8 cellular contexts compared by ENCODE assay signal in the genomic region with DNA sequence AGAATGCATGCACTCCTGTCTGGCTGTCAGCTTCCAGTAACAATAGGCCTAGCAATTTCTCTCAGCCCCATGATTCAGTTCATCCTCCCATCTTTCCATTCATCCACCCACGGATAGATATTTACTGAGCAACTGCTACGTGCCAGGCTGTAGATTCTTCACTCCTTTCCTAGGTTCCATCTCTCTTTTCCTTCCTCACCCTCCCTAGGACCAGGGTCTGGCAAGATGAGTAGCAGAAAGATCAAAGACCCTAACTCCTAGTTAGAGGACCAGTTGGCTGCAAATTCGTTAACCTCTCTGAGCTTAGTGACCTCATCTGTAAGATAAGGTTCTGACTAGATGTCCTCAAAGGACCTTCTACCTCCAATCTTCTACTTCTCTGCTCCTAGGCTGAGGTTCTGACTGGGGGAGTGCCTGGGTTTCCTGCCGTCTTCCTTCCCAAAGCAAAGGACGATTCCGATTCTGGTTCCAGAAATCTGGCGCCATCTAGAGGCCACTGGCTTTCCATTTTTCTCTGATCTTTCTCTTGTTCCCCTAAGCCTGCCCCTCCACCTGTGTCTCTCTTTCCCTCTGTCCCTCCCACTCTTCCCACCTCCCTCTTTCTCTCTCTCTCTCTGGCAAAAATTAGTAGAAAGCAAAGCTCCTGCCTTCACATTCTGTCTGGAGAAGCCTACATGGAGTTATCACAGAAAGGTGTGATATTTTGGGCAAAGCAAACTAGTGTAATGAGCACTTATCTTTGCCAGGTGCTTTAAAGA. TPM values are rescaled to one million over a fixed set of nuclear protein-coding genes. Genes with fewer than 3 reads are reported as not detected.
A peak's percentile ranks its signal among the peaks of the same experiment; 100 is the strongest.
DNase-seq lines count a peak whose midpoint lies in the region; ATAC-seq and TF ChIP-seq lines count a peak whose summit lies in the region.

No MANE protein-coding gene starts in this region.

- H3K4me3 ChIP-seq in NT2/D1 (ENCODE audit: insufficient read length, low read depth) (no peak overlapping the region), epithelial cell of proximal tubule (ENCODE audit: low read depth, low read length) (no peak overlapping the region)
- no peak overlapping the region for H3K4me3 ChIP-seq in naive thymus-derived CD4-positive, alpha-beta T cell (ENCODE audit: low read length)

- no peaks in the 10 kb centered on the region for H3K9me3 Mint-ChIP-seq in CD4-positive, alpha-beta T cell
- no peaks in the 10 kb centered on the region for H3K9me3 Mint-ChIP-seq in naive thymus-derived CD4-positive, alpha-beta T cell
- H3K9me3 Mint-ChIP-seq in stimulated activated effector memory CD8-positive, alpha-beta T cell treated with anti-CD3 and anti-CD28 coated beads, Interleukin-12 subunit alpha, Interleukin-12 subunit beta, amount 100 ng/mL, for 72 hours: no peaks in the 10 kb centered on the region

- no peaks in the 10 kb centered on the region for H3K36me3 ChIP-seq in NT2/D1 (ENCODE audit: insufficient read depth, insufficient read length, low read length)
- no peaks in the 10 kb centered on the region for H3K36me3 ChIP-seq in naive thymus-derived CD4-positive, alpha-beta T cell (ENCODE audit: control insufficient read depth in 2 of 3, insufficient read depth in 3 of 3, low read length in 3 of 3)

- no peaks in the 10 kb centered on the region for H3K4me1 Mint-ChIP-seq in CD4-positive, alpha-beta T cell (ENCODE audit: low read depth)
- peaks cover 0 to 10% (median 0%) of the 10 kb centered on the region in 7 donors for H3K4me1 Mint-ChIP-seq in naive thymus-derived CD4-positive, alpha-beta T cell
- peaks cover 10% of the 10 kb centered on the region for H3K4me1 Mint-ChIP-seq in stimulated activated effector memory CD8-positive, alpha-beta T cell treated with anti-CD3 and anti-CD28 coated beads, Interleukin-12 subunit alpha, Interleukin-12 subunit beta, amount 100 ng/mL, for 72 hours

- peak; percentile 34 to 64 (median 54) for DNase-seq in CD4-positive, alpha-beta T cell
- DNase-seq in HPDE6-E6E7 (ENCODE audit: extremely low spot score): peak; percentile 35
- peak; percentile 62 for DNase-seq in NT2/D1 (ENCODE audit: low read depth, low spot score)
- DNase-seq in activated CD8-positive, alpha-beta memory T cell treated with anti-CD3 and anti-CD28 coated beads, Interleukin-2, amount 50 U/mL, for 4 hours: peak; percentile 72
- DNase-seq in epithelial cell of proximal tubule (ENCODE audit: low read depth): peak; percentile 31
- DNase-seq in naive thymus-derived CD4-positive, alpha-beta T cell: peak; percentile 20 to 70 (median 54)
- DNase-seq in stimulated activated effector memory CD8-positive, alpha-beta T cell treated with anti-CD3 and anti-CD28 coated beads, Interleukin-12 subunit alpha, Interleukin-12 subunit beta, amount 100 ng/mL, for 72 hours (ENCODE audit: low spot score in 2 of 2): peak; percentile 56 to 78

- H3K36me3 Mint-ChIP-seq in CD4-positive, alpha-beta T cell (ENCODE audit: low read depth): no peaks in the 10 kb centered on the region
- no peaks in the 10 kb centered on the region for H3K36me3 Mint-ChIP-seq in naive thymus-derived CD4-positive, alpha-beta T cell
- no peaks in the 10 kb centered on the region for H3K36me3 Mint-ChIP-seq in stimulated activated effector memory CD8-positive, alpha-beta T cell treated with anti-CD3 and anti-CD28 coated beads, Interleukin-12 subunit alpha, Interleukin-12 subunit beta, amount 100 ng/mL, for 72 hours

- no peak overlapping the region for H3K9ac ChIP-seq in NT2/D1 (ENCODE audit: insufficient read length, low read depth)

- TF ChIP-seq CTCF in CD4-positive, alpha-beta T cell (IDR thresholded peaks at IDR 0.05): peak; percentile 79
- peak; percentile 81 for TF ChIP-seq CTCF in epithelial cell of proximal tubule (conservative IDR thresholded peaks at IDR 0.05; ENCODE audit: low read depth, low read length)

- intact Hi-C loops in CD4-positive, alpha-beta T cell (cut with DNase I, micrococcal nuclease): loop anchor here (1.0 to 5.0 kb wide), 4 partner anchors 118 to 298 kb away; no protein-coding TSS in a partner anchor
- intact Hi-C loops in naive thymus-derived CD4-positive, alpha-beta T cell (cut with micrococcal nuclease): loop anchor here (1.0 to 2.0 kb wide), 7 partner anchors 121 to 538 kb away; no protein-coding TSS in a partner anchor

- ATAC-seq in CD4-positive, alpha-beta T cell (ENCODE audit: poor library complexity): peak; percentile 54
- peak; percentile 58 for ATAC-seq in naive thymus-derived CD4-positive, alpha-beta T cell
- peak; percentile 60 for ATAC-seq in stimulated activated effector memory CD8-positive, alpha-beta T cell treated with anti-CD3 and anti-CD28 coated beads, Interleukin-12 subunit alpha, Interleukin-12 subunit beta, amount 100 ng/mL, for 72 hours
- ATAC-seq in GM19452 (IDR thresholded peaks at IDR 0.05; ENCODE audit: unreplicated experiment): no peak

- no peaks in the 10 kb centered on the region for H3K27me3 Mint-ChIP-seq in CD4-positive, alpha-beta T cell
- peaks cover 0 to 2% (median 0%) of the 10 kb centered on the region in 5 donors for H3K27me3 Mint-ChIP-seq in naive thymus-derived CD4-positive, alpha-beta T cell

- H3K27ac Mint-ChIP-seq in CD4-positive, alpha-beta T cell: no peak overlapping the region
- peak overlapping the region in 1 of 9 donors; percentile 28 for H3K27ac Mint-ChIP-seq in naive thymus-derived CD4-positive, alpha-beta T cell
- peak overlapping the region; percentile 50 for H3K27ac Mint-ChIP-seq in stimulated activated effector memory CD8-positive, alpha-beta T cell treated with anti-CD3 and anti-CD28 coated beads, Interleukin-12 subunit alpha, Interleukin-12 subunit beta, amount 100 ng/mL, for 72 hours

- no peak overlapping the region for H3K4me3 Mint-ChIP-seq in CD4-positive, alpha-beta T cell
- peak overlapping the region in 1 of 10 donors; percentile 38 for H3K4me3 Mint-ChIP-seq in naive thymus-derived CD4-positive, alpha-beta T cell
- no peak overlapping the region for H3K4me3 Mint-ChIP-seq in stimulated activated effector memory CD8-positive, alpha-beta T cell treated with anti-CD3 and anti-CD28 coated beads, Interleukin-12 subunit alpha, Interleukin-12 subunit beta, amount 100 ng/mL, for 72 hours

- peaks cover 17% of the 10 kb centered on the region for H3K4me1 ChIP-seq in NT2/D1 (ENCODE audit: insufficient read depth, insufficient read length)
- H3K4me1 ChIP-seq in naive thymus-derived CD4-positive, alpha-beta T cell (ENCODE audit: control insufficient read depth in 2 of 2, insufficient read depth in 2 of 2, low read length in 2 of 2): no peaks in the 10 kb centered on the region

- no peak overlapping the region for H3K27ac ChIP-seq in CD4-positive, alpha-beta T cell (ENCODE audit: low read depth, low read length)
- H3K27ac ChIP-seq in naive thymus-derived CD4-positive, alpha-beta T cell (ENCODE audit: low read depth, low read length): no peak overlapping the region

- POLR2A ChIA-PET in CD4-positive, alpha-beta T cell (lab: Charles Lee): no interaction called here
- POLR2A ChIA-PET in naive thymus-derived CD4-positive, alpha-beta T cell (lab: Charles Lee): no interaction called here

- CTCF ChIA-PET in CD4-positive, alpha-beta T cell (lab: Charles Lee): interaction anchor here (0.8 to 1.7 kb wide), 5 partner anchors 19 to 298 kb away, joined by 3 to 10 read pairs (median 5); a partner anchor contains a TSS
- CTCF ChIA-PET in naive thymus-derived CD4-positive, alpha-beta T cell (lab: Charles Lee): interaction anchor here (0.7 to 3.6 kb wide), 10 partner anchors 41 to 482 kb away, joined by 3 to 23 read pairs (median 4); no protein-coding TSS in a partner anchor

- no peaks in the 10 kb centered on the region for H3K27me3 ChIP-seq in CD4-positive, alpha-beta T cell (ENCODE audit: control insufficient read depth, insufficient read depth, low read length)
- no peaks in the 10 kb centered on the region for H3K27me3 ChIP-seq in NT2/D1 (ENCODE audit: insufficient read depth, insufficient read length)
- no peaks in the 10 kb centered on the region for H3K27me3 ChIP-seq in naive thymus-derived CD4-positive, alpha-beta T cell (ENCODE audit: control insufficient read depth in 2 of 2, insufficient read depth in 2 of 2, low read length in 2 of 2)

- no peaks in the 10 kb centered on the region for H3K9me3 ChIP-seq in CD4-positive, alpha-beta T cell (ENCODE audit: control insufficient read depth, low read length)
- H3K9me3 ChIP-seq in NT2/D1 (ENCODE audit: insufficient read depth, low read length): no peaks in the 10 kb centered on the region
- H3K9me3 ChIP-seq in naive thymus-derived CD4-positive, alpha-beta T cell (ENCODE audit: control insufficient read depth in 2 of 3, low read length in 3 of 3): no peaks in the 10 kb centered on the region

RNA-seq across cellular contexts. Expression of a gene that starts 26.2 kb away (rescaled TPM):
- not detected for total RNA-seq in CD4-positive, alpha-beta T cell
- total RNA-seq in epithelial cell of proximal tubule: not detected in 2 replicates
- total RNA-seq in naive thymus-derived CD4-positive, alpha-beta T cell: not detected
- not detected for polyA plus RNA-seq in naive thymus-derived CD4-positive, alpha-beta T cell

RNA-seq across cellular contexts. Expression of a gene that starts 56.8 kb away (rescaled TPM):
- total RNA-seq in CD4-positive, alpha-beta T cell: 10 to 100 TPM; 15.1 to 16.9 TPM
- total RNA-seq in epithelial cell of proximal tubule: 32.8 and 35.7 TPM in 2 replicates
- 10 to 100 TPM; 20.9 to 35.5 (median 30.6) TPM for total RNA-seq in naive thymus-derived CD4-positive, alpha-beta T cell
- 10 to 100 TPM; 12.2 to 13.4 TPM for polyA plus RNA-seq in naive thymus-derived CD4-positive, alpha-beta T cell
